ENCODE assay signal across 8 cellular contexts in genomic region chrX:12956704-12957541, GRCh38. TPM values are rescaled to one million over a fixed set of nuclear protein-coding genes. Genes with fewer than 3 reads are reported as not detected.
A peak's percentile ranks its signal among the peaks of the same experiment; 100 is the strongest.
DNase-seq lines count a peak whose midpoint lies in the region; ATAC-seq and TF ChIP-seq lines count a peak whose summit lies in the region.

No MANE protein-coding gene starts in this region.

- intact Hi-C loops in OCI-LY7 (cut with micrococcal nuclease; ENCODE audit: unreplicated experiment): loop anchor here (1.0 to 5.0 kb wide), 3 partner anchors 16 to 775 kb away; partner anchors contain the start of genes OFD1, TLR7 and TRAPPC2

- no peaks in the 10 kb centered on the region for H3K9me3 Mint-ChIP-seq in activated naive CD4-positive, alpha-beta T cell treated with anti-CD3 and anti-CD28 coated beads, Interleukin-2, amount 50 U/mL, for 24 hours
- no peaks in the 10 kb centered on the region for H3K9me3 Mint-ChIP-seq in immature natural killer cell
- H3K9me3 Mint-ChIP-seq in stimulated activated naive CD8-positive, alpha-beta T cell treated with anti-CD3 and anti-CD28 coated beads, Interleukin-15, amount 100 ng/mL, for 72 hours: no peaks in the 10 kb centered on the region

- peaks cover 79% of the 10 kb centered on the region for H3K4me1 Mint-ChIP-seq in activated naive CD4-positive, alpha-beta T cell treated with anti-CD3 and anti-CD28 coated beads, Interleukin-2, amount 50 U/mL, for 24 hours
- H3K4me1 Mint-ChIP-seq in immature natural killer cell: peaks cover 71 to 93% of the 10 kb centered on the region in 2 donors
- peaks cover 80% of the 10 kb centered on the region for H3K4me1 Mint-ChIP-seq in stimulated activated naive CD8-positive, alpha-beta T cell treated with anti-CD3 and anti-CD28 coated beads, Interleukin-15, amount 100 ng/mL, for 72 hours

- H3K9me2 ChIP-seq in OCI-LY7 (ENCODE audit: insufficient read depth, low read length): no peaks in the 10 kb centered on the region

- H3K36me3 Mint-ChIP-seq in activated naive CD4-positive, alpha-beta T cell treated with anti-CD3 and anti-CD28 coated beads, Interleukin-2, amount 50 U/mL, for 24 hours: no peaks in the 10 kb centered on the region
- H3K36me3 Mint-ChIP-seq in immature natural killer cell: no peaks in the 10 kb centered on the region

- TSS peak; percentile 93 for BruUV-seq in OCI-LY7 (replicated peaks; lab: Mats Ljungman, UMichigan)

- H3K27ac Mint-ChIP-seq in activated naive CD4-positive, alpha-beta T cell treated with anti-CD3 and anti-CD28 coated beads, Interleukin-2, amount 50 U/mL, for 24 hours: peak overlapping the region; percentile 98
- H3K27ac Mint-ChIP-seq in immature natural killer cell: peak overlapping the region; percentile 99 to 100 (median 99)
- H3K27ac Mint-ChIP-seq in stimulated activated naive CD8-positive, alpha-beta T cell treated with anti-CD3 and anti-CD28 coated beads, Interleukin-15, amount 100 ng/mL, for 72 hours: peak overlapping the region; percentile 99

- H4K20me1 ChIP-seq in OCI-LY7 (ENCODE audit: insufficient read depth, low read length): no peaks in the 10 kb centered on the region

- POLR2A ChIA-PET in OCI-LY7 (lab: Charles Lee): interaction anchor here (0.5 to 6.2 kb wide), 13 partner anchors 9 to 389 kb away, joined by 3 to 148 read pairs (median 4); partner anchors contain the start of gene TMSB4X

- peak; percentile 68 for ATAC-seq in HG02973 (IDR thresholded peaks at IDR 0.05; ENCODE audit: unreplicated experiment)
- peak; percentile 80 for ATAC-seq in stimulated activated naive CD8-positive, alpha-beta T cell treated with anti-CD3 and anti-CD28 coated beads, Interleukin-15, amount 100 ng/mL, for 72 hours

- no peak for TF ChIP-seq CTCF in OCI-LY7 (conservative IDR thresholded peaks at IDR 0.05; ENCODE audit: low read length)

- peak overlapping the region; percentile 34; the same call in 1 of the 2 replicates for H2AFZ ChIP-seq in OCI-LY7 (ENCODE audit: low read length)

- peak overlapping the region; percentile 63 for H3K4me3 ChIP-seq in OCI-LY7 (ENCODE audit: low read depth, low read length, poor library complexity, severe bottlenecking)

- no peaks in the 10 kb centered on the region for H3K79me2 ChIP-seq in OCI-LY7 (ENCODE audit: insufficient read depth, low read depth, low read length)

- H3K27me3 Mint-ChIP-seq in activated naive CD4-positive, alpha-beta T cell treated with anti-CD3 and anti-CD28 coated beads, Interleukin-2, amount 50 U/mL, for 24 hours: no peaks in the 10 kb centered on the region
- peaks cover 18 to 24% (median 20%) of the 10 kb centered on the region in 3 donors for H3K27me3 Mint-ChIP-seq in immature natural killer cell (ENCODE audit: low read depth in 3 of 3)
- H3K27me3 Mint-ChIP-seq in stimulated activated naive CD8-positive, alpha-beta T cell treated with anti-CD3 and anti-CD28 coated beads, Interleukin-15, amount 100 ng/mL, for 72 hours: no peaks in the 10 kb centered on the region

- H3K9me3 ChIP-seq in OCI-LY7 (ENCODE audit: low read length): no peaks in the 10 kb centered on the region

- CTCF ChIA-PET in OCI-LY7 (lab: Charles Lee; ENCODE audit: unreplicated experiment): no interaction called here

- peak overlapping the region; percentile 100 for H3K27ac ChIP-seq in OCI-LY7 (ENCODE audit: low read depth, low read length, poor library complexity, severe bottlenecking)

- peak; percentile 55 for DNase-seq in stimulated activated CD4-positive, alpha-beta T cell treated with anti-CD3 and anti-CD28 coated beads, Interleukin-1b, Interleukin-23, amount 100 ng/mL, for 48 hours
- no peak for DNase-seq in stimulated activated CD4-positive, alpha-beta T cell treated with anti-CD3 and anti-CD28 coated beads, Interleukin-12 subunit alpha, Interleukin-12 subunit beta, amount 100 ng/mL, for 4 hours
- peak; percentile 92 for DNase-seq in OCI-LY7 (ENCODE audit: low spot score)
- peak; percentile 84 to 85 (median 84) for DNase-seq in immature natural killer cell
- DNase-seq in stimulated activated naive CD8-positive, alpha-beta T cell treated with anti-CD3 and anti-CD28 coated beads, Interleukin-15, amount 100 ng/mL, for 72 hours: peak in 1 of 2 donors; percentile 73
- DNase-seq in NCI-H2227 treated with DMSO at 0.1 percent for 48 hours (lab: John Stamatoyannopoulos, UW): no peak

- peaks cover 85% of the 10 kb centered on the region for H3K4me1 ChIP-seq in OCI-LY7 (ENCODE audit: insufficient read depth, low read length, poor library complexity, severe bottlenecking)

- H3K4me3 Mint-ChIP-seq in activated naive CD4-positive, alpha-beta T cell treated with anti-CD3 and anti-CD28 coated beads, Interleukin-2, amount 50 U/mL, for 24 hours: peak overlapping the region; percentile 85
- peak overlapping the region; percentile 85 to 93 (median 91) for H3K4me3 Mint-ChIP-seq in immature natural killer cell
- peak overlapping the region; percentile 79 to 92 for H3K4me3 Mint-ChIP-seq in stimulated activated naive CD8-positive, alpha-beta T cell treated with anti-CD3 and anti-CD28 coated beads, Interleukin-15, amount 100 ng/mL, for 72 hours

- H3K36me3 ChIP-seq in OCI-LY7 (ENCODE audit: insufficient read depth, low read length): no peaks in the 10 kb centered on the region

- H3K4me2 ChIP-seq in OCI-LY7 (ENCODE audit: low read length): peak overlapping the region; percentile 84

RNA-seq across cellular contexts. Expression of gene TMSB4X, which starts 18.0 kb away (rescaled TPM):
- total RNA-seq in OCI-LY7 (2014; rRNA removed; shearing (Covaris generic)): 1,355 and 1,476 TPM in 2 replicates
- total RNA-seq in OCI-LY7 (2022): 1,524 and 1,540 TPM in 2 replicates
- over 10,000 TPM; 26,219 to 39,735 (median 28,691) TPM for polyA plus RNA-seq in immature natural killer cell

RNA-seq across cellular contexts. Expression of gene TLR8, which starts 50.5 kb away (rescaled TPM):
- total RNA-seq in OCI-LY7 (2014; rRNA removed; shearing (Covaris generic)): not detected in 2 replicates
- total RNA-seq in OCI-LY7 (2022): not detected in 2 replicates
- polyA plus RNA-seq in immature natural killer cell: 1 to 10 TPM in 1 of 3 donors, under 1 TPM in 2; 0.04 to 3.6 (median 0.68) TPM

Comparison
In these comparisons a context has a peak if more than half of its experiments do, and no peak if none do; other contexts are left out.
1. DNase-seq: peak in stimulated activated CD4-positive, alpha-beta T cell treated with anti-CD3 and anti-CD28 coated beads, Interleukin-1b, Interleukin-23, amount 100 ng/mL, for 48 hours (single experiment), OCI-LY7 (single experiment) and immature natural killer cell (3 of 3); none in stimulated activated CD4-positive, alpha-beta T cell treated with anti-CD3 and anti-CD28 coated beads, Interleukin-12 subunit alpha, Interleukin-12 subunit beta, amount 100 ng/mL, for 4 hours (single experiment) and NCI-H2227 treated with DMSO at 0.1 percent for 48 hours (single experiment).
2. Peak in every context shown above with its lines, with median percentiles within 50 percentile points of each other: H3K27ac Mint-ChIP-seq and H3K4me3 Mint-ChIP-seq.